20 cellular contexts compared by ENCODE assay signal in the genomic region with DNA sequence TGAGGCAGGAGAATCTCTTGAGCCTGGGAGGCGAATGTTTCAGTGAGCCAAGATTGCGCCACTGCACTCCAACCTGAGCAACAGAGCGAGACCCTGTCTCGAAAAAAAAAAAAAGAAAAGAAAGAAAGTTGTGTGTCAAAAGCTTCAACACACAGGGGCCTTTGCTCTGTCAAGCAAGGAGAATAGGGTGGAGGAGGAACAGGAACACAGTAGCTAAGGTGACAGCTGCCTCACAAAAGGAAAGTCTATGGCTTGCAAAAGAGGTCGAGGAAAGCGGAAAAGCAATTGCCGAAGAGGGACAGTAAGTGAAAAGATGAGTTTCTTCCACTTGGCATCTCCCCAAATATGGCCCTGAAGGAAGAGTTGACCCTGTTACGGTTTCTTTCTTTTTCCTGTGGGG. TPM values are rescaled to one million over a fixed set of nuclear protein-coding genes. Genes with fewer than 3 reads are reported as not detected.
DNase-seq lines count a peak whose midpoint lies in the region; ATAC-seq, FAIRE-seq and TF ChIP-seq lines count a peak whose summit lies in the region.
"Had no signal": no experiment of that assay in that cellular context is flagged by ENCODE, and none has a peak within 500 bp of the region (broad histone marks: within the 10 kb centered on the region; RNA-seq: fewer than 3 reads in every experiment).

No MANE protein-coding gene starts in this region.

- H3K9ac ChIP-seq in H1 (replicated peaks in 1 of 4; ENCODE audit: extremely low read depth in 1 of 4, low read depth in 3 of 4, low read length in 3 of 4), result no peak overlapping the region

- peak overlapping the region; percentile 33; the same call in 1 of the 2 replicates for H3K18ac ChIP-seq in H1 (ENCODE audit: extremely low read depth, low read length)

- H3K27me3 Mint-ChIP-seq in activated T-cell treated with anti-CD3 and anti-CD28 coated beads, Interleukin-2, amount 50 U/mL, for 24 hours, result no peaks in the 10 kb centered on the region
- H3K27me3 Mint-ChIP-seq in T-helper 17 cell, result no peaks in the 10 kb centered on the region

- POLR2A ChIA-PET in H1 (lab: Charles Lee; ENCODE audit: partially characterized antibody), result interaction anchor here (0.9 to 2.0 kb wide), 6 partner anchors 9 to 110 kb away, joined by 3 to 11 read pairs (median 4); no protein-coding TSS in a partner anchor

- H4K20me1 ChIP-seq in H1 (replicated peaks in 1 of 2; ENCODE audit: control insufficient read depth in 1 of 2, insufficient read depth in 2 of 2, low read length in 2 of 2), result no peaks in the 10 kb centered on the region

- no peaks in the 10 kb centered on the region; a peak in 1 of 7 replicates for H3K27me3 ChIP-seq in H1 (replicated peaks in 1 of 4; ENCODE audit: control insufficient read depth in 3 of 4, extremely low read depth in 1 of 4, insufficient read depth in 3 of 4, low read length in 3 of 4)

- H3K79me1 ChIP-seq in H1 (ENCODE audit: low read depth, low read length), result no peaks in the 10 kb centered on the region

- TF ChIP-seq POLR2A in H1 (IDR thresholded peaks at IDR 0.05; ENCODE audit: control extremely low read depth in 1 of 2, low read depth in 2 of 2, low read length in 2 of 2), result no peak

- H3K27ac ChIP-seq in H1 (ENCODE audit: low read depth, low read length), result no peak overlapping the region
- H3K27ac ChIP-seq: psoas muscle had no signal

- peaks cover 0 to 11% (median 4%) of the 10 kb centered on the region in 4 experiments; a peak in 6 of 7 replicates for H3K4me1 ChIP-seq in H1 (replicated peaks in 1 of 4; ENCODE audit: control insufficient read depth in 3 of 4, insufficient read depth in 4 of 4, low read length in 3 of 4)
- H3K4me1 ChIP-seq: psoas muscle had no signal

- no peak for TF ChIP-seq RAD21 in H1 (IDR thresholded peaks at IDR 0.05 in 1 of 2, conservative IDR thresholded peaks at IDR 0.05 in 1 of 2; ENCODE audit: low read depth in 2 of 2, low read length in 2 of 2)

- H2AK5ac ChIP-seq in H1 (ENCODE audit: low read depth, low read length), result no peak overlapping the region

- H3K4me3 Mint-ChIP-seq in activated T-cell treated with anti-CD3 and anti-CD28 coated beads, Interleukin-2, amount 50 U/mL, for 24 hours, result peak overlapping the region; percentile 70
- H3K4me3 Mint-ChIP-seq in T-helper 17 cell, result peak overlapping the region; percentile 94

- no peak for TF ChIP-seq EP300 in H1 (IDR thresholded peaks at IDR 0.05; ENCODE audit: borderline replicate concordance in 1 of 2, low read depth in 2 of 2, low read length in 2 of 2)

- H3K79me2 ChIP-seq in H1 (ENCODE audit: control insufficient read depth in 1 of 2, insufficient read depth in 2 of 2, low read length in 2 of 2), result no peaks in the 10 kb centered on the region

- no peak overlapping the region for H3K4ac ChIP-seq in H1 (replicated peaks; ENCODE audit: insufficient read length, low read depth, low read length)

- H3K9me3 Mint-ChIP-seq in activated T-cell treated with anti-CD3 and anti-CD28 coated beads, Interleukin-2, amount 50 U/mL, for 24 hours, result no peaks in the 10 kb centered on the region

- FAIRE-seq in H1 (lab: Jason Lieb, UNC), result no peak
- FAIRE-seq: GM19239 had no signal

- no peak overlapping the region for H3K23ac ChIP-seq in H1 (ENCODE audit: insufficient read length)

- no peak overlapping the region for H4K91ac ChIP-seq in H1 (replicated peaks; ENCODE audit: insufficient read length, low read length)

- peak overlapping the region; percentile 92 for H3K27ac Mint-ChIP-seq in activated T-cell treated with anti-CD3 and anti-CD28 coated beads, Interleukin-2, amount 50 U/mL, for 24 hours
- H3K27ac Mint-ChIP-seq in T-helper 17 cell, result no peak overlapping the region

- no peak overlapping the region for H2AFZ ChIP-seq in H1 (ENCODE audit: low read length)

- no peak overlapping the region for H3K4me3 ChIP-seq in H1 (ENCODE audit: extremely low read depth in 1 of 4, insufficient read depth in 2 of 4, low read depth in 3 of 4, low read length in 4 of 4)
- H3K4me3 ChIP-seq: psoas muscle had no signal

- TF ChIP-seq CTCF in H1 (IDR thresholded peaks at IDR 0.05; ENCODE audit: control extremely low read depth in 1 of 3, insufficient read depth in 1 of 3, low read depth in 1 of 3, low read length in 3 of 3), result no peak

- H4K8ac ChIP-seq in H1 (ENCODE audit: extremely low read depth, insufficient read depth, low read length), result no peak overlapping the region

- no peak for ATAC-seq in T-helper 17 cell
- peak; percentile 3 for ATAC-seq in stimulated activated naive CD8-positive, alpha-beta T cell treated with anti-CD3 and anti-CD28 coated beads, Interleukin-15, Interleukin-2, amounts not matched to agents 100 U/mL and 50 U/mL, for 24 hours
- ATAC-seq in HG02678 (IDR thresholded peaks at IDR 0.05; ENCODE audit: unreplicated experiment), result no peak
- ATAC-seq: activated CD4-positive, CD25-positive, alpha-beta regulatory T cell treated with anti-CD3 and anti-CD28 coated beads, Interleukin-2, amount 50 U/mL, for 24 hours; psoas muscle had no signal

- H3K23me2 ChIP-seq in H1 (ENCODE audit: low read depth, low read length), result no peaks in the 10 kb centered on the region; the same call in 1 of the 2 replicates

- H4K5ac ChIP-seq in H1 (ENCODE audit: insufficient read length, low read depth, low read length), result no peak overlapping the region

- no peak overlapping the region for H2BK5ac ChIP-seq in H1 (ENCODE audit: low read depth, low read length)

- H2BK20ac ChIP-seq in H1 (ENCODE audit: low read length), result no peak overlapping the region

- 90% methylated on average over 6 of the region's 8 CpGs; no CpG with 5 or more reads in 1 of the 2 experiments for WGBS in H1 (ENCODE audit: extremely low coverage in 1 of 2, insufficient coverage in 1 of 2, insufficient read length in 1 of 2, insufficient replicate concordance in 2 of 2, low coverage in 1 of 2, low lambda C conversion rate in 2 of 2, missing lambda C conversion rate in 1 of 2), 2 experiments

- no peak overlapping the region; the same call in 1 of the 2 replicates for H2BK12ac ChIP-seq in H1 (ENCODE audit: low read depth, low read length)

- DNase-seq in activated T-cell treated with anti-CD3 and anti-CD28 coated beads, Interleukin-2, amount 50 U/mL, for 24 hours, result no peak
- no peak for DNase-seq in activated T-cell treated with anti-CD3 and anti-CD28 coated beads, Interleukin-2, amount 50 U/mL, for 48 hours
- DNase-seq in T-helper 17 cell (no peak), H1 (ENCODE audit: low read depth in 1 of 2, low spot score in 2 of 2) (no peak), A172 (ENCODE audit: low spot score) (no peak), MV-4-11 (lab: John Stamatoyannopoulos, UW) (no peak)
- peak; percentile 17 for DNase-seq in stimulated activated naive CD8-positive, alpha-beta T cell treated with anti-CD3 and anti-CD28 coated beads, Interleukin-15, Interleukin-2, amounts not matched to agents 100 U/mL and 50 U/mL, for 24 hours
- DNase-seq: ACHN; cortex of kidney; foreskin melanocyte; NCI-H1930; NCI-H446 treated with DMSO at 0.1 percent for 48 hours; psoas muscle; stimulated activated CD4-positive, alpha-beta T cell treated with anti-CD3 and anti-CD28 coated beads, Interleukin-12 subunit alpha, Interleukin-12 subunit beta, amount 100 ng/mL, for 4 hours had no signal

- no peaks in the 10 kb centered on the region for H3K36me3 ChIP-seq in H1 (ENCODE audit: control insufficient read depth in 2 of 4, insufficient read depth in 4 of 4, low read length in 3 of 4)

- no peak overlapping the region for H2BK120ac ChIP-seq in H1 (replicated peaks; ENCODE audit: low read depth, low read length)

- CTCF ChIA-PET in H1 (lab: Charles Lee; ENCODE audit: partially characterized antibody), result interaction anchor here (0.8 to 4.1 kb wide), 24 partner anchors 9 to 399 kb away, joined by 3 to 110 read pairs (median 5); a partner anchor contains a TSS

- H3K4me2 ChIP-seq in H1 (ENCODE audit: insufficient read depth in 1 of 2, low read depth in 2 of 2, low read length in 2 of 2), result peak overlapping the region in 1 of 2 experiments; percentile 8; a peak in 1 of 4 replicates

- no peak overlapping the region for H3K56ac ChIP-seq in H1 (replicated peaks; ENCODE audit: insufficient read length, low read depth, low read length)

- peaks cover 61% of the 10 kb centered on the region for H3K4me1 Mint-ChIP-seq in activated T-cell treated with anti-CD3 and anti-CD28 coated beads, Interleukin-2, amount 50 U/mL, for 24 hours (ENCODE audit: low read depth)
- peaks cover 58% of the 10 kb centered on the region for H3K4me1 Mint-ChIP-seq in T-helper 17 cell

- no peak overlapping the region for H3K14ac ChIP-seq in H1 (ENCODE audit: insufficient read length)

- H3K9me3 ChIP-seq in T-helper 17 cell (ENCODE audit: control insufficient read depth, low read length, poor library complexity, severe bottlenecking) (no peaks in the 10 kb centered on the region), H1 (ENCODE audit: insufficient read depth in 2 of 2, low read depth in 1 of 2, low read length in 1 of 2) (no peaks in the 10 kb centered on the region)
- H3K9me3 ChIP-seq: psoas muscle had no signal

- no peaks in the 10 kb centered on the region for H3K36me3 Mint-ChIP-seq in activated T-cell treated with anti-CD3 and anti-CD28 coated beads, Interleukin-2, amount 50 U/mL, for 24 hours (ENCODE audit: low read depth)
- peaks cover 13% of the 10 kb centered on the region for H3K36me3 Mint-ChIP-seq in T-helper 17 cell (ENCODE audit: low read depth)

- H2BK15ac ChIP-seq in H1 (ENCODE audit: low read length), result no peak overlapping the region

RNA-seq across cellular contexts. Expression of a gene that starts 26.5 kb away (rescaled TPM):
- 10 to 100 TPM in 1 of 2 donors, 1 to 10 TPM in 1; 7.2 to 22.5 TPM for total RNA-seq in T-helper 17 cell
- total RNA-seq in H1 (2021; fragmentation: NEBNext Ultra II Directional; extraction: Animal tissue kit (Norgen Biotek cat#: 25700)), result not detected in 2 replicates
- polyA plus RNA-seq in H1 (2011; rRNA removed), result not detected in 2 replicates
- not detected for polyA plus RNA-seq in H1 (2011; cell fraction: cytosol; rRNA removed)
- not detected for polyA plus RNA-seq in H1 (2011; cell fraction: nucleus; rRNA removed)
- not detected in 4 replicates for polyA plus RNA-seq in H1 (2012, experiment 1 of 2)
- polyA plus RNA-seq in H1 (2012, experiment 2 of 2), result not detected
- polyA plus RNA-seq in H1 (2013, experiment 1 of 2), result not detected
- not detected for polyA plus RNA-seq in H1 (2013, experiment 2 of 2)
- not detected in 2 replicates for polyA minus RNA-seq in H1 (2011; rRNA and poly(A)+ RNA removed)
- polyA minus RNA-seq in H1 (2011; cell fraction: cytosol; rRNA and poly(A)+ RNA removed), result not detected
- polyA minus RNA-seq in H1 (2011; cell fraction: nucleus; rRNA and poly(A)+ RNA removed), result not detected
- total RNA-seq in A172 (2014; rRNA removed; shearing (Covaris generic)), result not detected in 2 replicates
- total RNA-seq: MCF 10A, myocyte, psoas muscle had no signal
- polyA plus RNA-seq: liver, psoas muscle had no signal

RNA-seq across cellular contexts. Expression of a gene that starts 32.9 kb away (rescaled TPM):
- total RNA-seq in T-helper 17 cell, result 100 to 1,000 TPM; 113 to 195 TPM
- total RNA-seq in H1 (2021; fragmentation: NEBNext Ultra II Directional; extraction: Animal tissue kit (Norgen Biotek cat#: 25700)), result not detected in 2 replicates
- polyA plus RNA-seq in H1 (2011; rRNA removed), result 0.08 and 0.19 TPM in 2 replicates
- 0.04 TPM for polyA plus RNA-seq in H1 (2011; cell fraction: cytosol; rRNA removed)
- not detected for polyA plus RNA-seq in H1 (2011; cell fraction: nucleus; rRNA removed)
- 0.09 to 0.25 TPM in 2 of 4 replicates, not detected in the others for polyA plus RNA-seq in H1 (2012, experiment 1 of 2)
- polyA plus RNA-seq in H1 (2012, experiment 2 of 2), result 0.09 TPM
- 0.22 TPM for polyA plus RNA-seq in H1 (2013, experiment 1 of 2)
- 0.11 TPM for polyA plus RNA-seq in H1 (2013, experiment 2 of 2)
- 0.09 TPM in 1 of 2 replicates, not detected in the other for polyA minus RNA-seq in H1 (2011; rRNA and poly(A)+ RNA removed)
- not detected for polyA minus RNA-seq in H1 (2011; cell fraction: cytosol; rRNA and poly(A)+ RNA removed)
- 0.10 TPM for polyA minus RNA-seq in H1 (2011; cell fraction: nucleus; rRNA and poly(A)+ RNA removed)
- not detected in 2 replicates for total RNA-seq in A172 (2014; rRNA removed; shearing (Covaris generic))
- total RNA-seq: myocyte had no signal

RNA-seq across cellular contexts. Expression of a gene that starts 40.2 kb away (rescaled TPM):
- not detected for total RNA-seq in T-helper 17 cell
- total RNA-seq in H1 (2021; fragmentation: NEBNext Ultra II Directional; extraction: Animal tissue kit (Norgen Biotek cat#: 25700)), result not detected in 2 replicates
- polyA plus RNA-seq in H1 (2011; rRNA removed), result not detected in 2 replicates
- polyA plus RNA-seq in H1 (2011; cell fraction: cytosol; rRNA removed), result not detected
- not detected for polyA plus RNA-seq in H1 (2011; cell fraction: nucleus; rRNA removed)
- polyA plus RNA-seq in H1 (2012, experiment 1 of 2), result not detected in 4 replicates
- not detected for polyA plus RNA-seq in H1 (2012, experiment 2 of 2)
- polyA plus RNA-seq in H1 (2013, experiment 1 of 2), result not detected
- polyA plus RNA-seq in H1 (2013, experiment 2 of 2), result not detected
- polyA minus RNA-seq in H1 (2011; rRNA and poly(A)+ RNA removed), result not detected in 2 replicates
- not detected for polyA minus RNA-seq in H1 (2011; cell fraction: cytosol; rRNA and poly(A)+ RNA removed)
- not detected for polyA minus RNA-seq in H1 (2011; cell fraction: nucleus; rRNA and poly(A)+ RNA removed)
- total RNA-seq in A172 (2014; rRNA removed; shearing (Covaris generic)), result not detected in 2 replicates
- total RNA-seq: liver, MCF 10A, myocyte, psoas muscle had no signal
- polyA plus RNA-seq: liver, psoas muscle had no signal

Comparison
In these comparisons a context has a peak if more than half of its experiments do, and no peak if none do; other contexts are left out.
1. RNA of a gene that starts 32.9 kb away (total RNA-seq): 113 to 195 TPM in T-helper 17 cell; not detected in H1 and not detected in A172; every median in the first group is over 10 times any median in the second.